ENCODE assay signal across 8 cellular contexts in genomic region chr10:94362360-94363250, GRCh38. TPM values are rescaled to one million over a fixed set of nuclear protein-coding genes. Genes with fewer than 3 reads are reported as not detected.
A peak's percentile ranks its signal among the peaks of the same experiment; 100 is the strongest.
DNase-seq lines count a peak whose midpoint lies in the region; ATAC-seq and TF ChIP-seq lines count a peak whose summit lies in the region.

A gene with protein sequence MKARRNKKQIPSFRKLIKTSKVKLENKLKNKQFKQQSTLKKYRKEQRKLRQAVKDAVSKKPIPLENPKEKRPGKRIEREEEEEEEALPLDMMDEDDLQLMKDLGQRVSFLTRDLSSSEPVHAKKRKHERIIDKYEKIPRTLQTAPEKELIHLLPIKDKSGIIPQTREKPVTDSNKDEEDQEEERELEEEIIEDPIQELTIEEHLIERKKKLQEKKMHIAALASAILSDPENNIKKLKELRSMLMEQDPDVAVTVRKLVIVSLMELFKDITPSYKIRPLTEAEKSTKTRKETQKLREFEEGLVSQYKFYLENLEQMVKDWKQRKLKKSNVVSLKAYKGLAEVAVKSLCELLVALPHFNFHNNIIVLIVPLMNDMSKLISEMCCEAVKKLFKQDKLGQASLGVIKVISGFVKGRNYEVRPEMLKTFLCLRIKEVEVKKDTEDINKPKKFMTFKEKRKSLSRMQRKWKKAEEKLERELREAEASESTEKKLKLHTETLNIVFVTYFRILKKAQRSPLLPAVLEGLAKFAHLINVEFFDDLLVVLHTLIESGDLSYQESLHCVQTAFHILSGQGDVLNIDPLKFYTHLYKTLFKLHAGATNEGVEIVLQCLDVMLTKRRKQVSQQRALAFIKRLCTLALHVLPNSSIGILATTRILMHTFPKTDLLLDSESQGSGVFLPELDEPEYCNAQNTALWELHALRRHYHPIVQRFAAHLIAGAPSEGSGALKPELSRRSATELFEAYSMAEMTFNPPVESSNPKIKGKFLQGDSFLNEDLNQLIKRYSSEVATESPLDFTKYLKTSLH (minus strand): TSS chr10:94362939. CDS start chr10:94362838, 101 bp downstream.

- H3K9ac ChIP-seq in mammary epithelial cell (ENCODE audit: insufficient read depth, low read length) (peak within 1 kb of the TSS; percentile 87), iPS-20b (ENCODE audit: low read depth, low read length) (peak within 1 kb of the TSS; percentile 87)

- peak within 1 kb of the TSS; percentile 90 for H3K4me2 ChIP-seq in mammary epithelial cell (ENCODE audit: insufficient read depth, low read depth, low read length)

- in situ Hi-C loops in mammary epithelial cell (cut with MboI; ENCODE audit: low sequenced_read_pairs in 2 of 2), result no loop called here

- ATAC-seq in GM18867 (IDR thresholded peaks at IDR 0.05; ENCODE audit: unreplicated experiment) (peak; percentile 98), HG03103 (IDR thresholded peaks at IDR 0.05; ENCODE audit: low read depth, unreplicated experiment) (peak; percentile 99)

- H3K27ac ChIP-seq in VCaP (peak within 1 kb of the TSS; percentile 75), mammary epithelial cell (ENCODE audit: insufficient read depth, low read depth, low read length) (peak within 1 kb of the TSS; percentile 63), iPS-20b (ENCODE audit: low read length) (no peak within 1 kb of the TSS), skin epidermis (peak within 1 kb of the TSS; percentile 47 to 92 (median 82))

- intact Hi-C loops in mammary epithelial cell (cut with micrococcal nuclease), result loop anchor here (1.0 to 2.0 kb wide), 3 partner anchors 40 to 184 kb away; partner anchors contain the start of gene TBC1D12

- dilution Hi-C loops in mammary epithelial cell (cut with HindIII; ENCODE audit: low sequenced_read_pairs), result no loop called here

- H3K9me3 ChIP-seq in mammary epithelial cell (replicated peaks; ENCODE audit: insufficient read depth, low read length) (no peaks in the 10 kb centered on the region), iPS-20b (ENCODE audit: insufficient read depth, low read depth, low read length) (no peaks in the 10 kb centered on the region)

- H3K27me3 ChIP-seq in mammary epithelial cell (ENCODE audit: insufficient read depth, low read length) (no peaks in the 10 kb centered on the region), iPS-20b (ENCODE audit: insufficient read depth, low read length) (peaks cover 35% of the 10 kb centered on the region)

- DNase-seq in AG04449 (ENCODE audit: low read depth, low spot score) (peak; percentile 53), NCI-H2196 (lab: John Stamatoyannopoulos, UW; ENCODE audit: unreplicated experiment) (peak; percentile 89), mammary epithelial cell (peak; percentile 93)

- POLR2A ChIA-PET in AG04449 (lab: Yijun Ruan, JAX), result interaction anchor here (1.0 kb wide), 1 partner anchor 40 kb away, joined by 4 read pairs; the partner anchor contains the start of gene TBC1D12

- peaks cover 47% of the 10 kb centered on the region for H3K79me2 ChIP-seq in mammary epithelial cell (ENCODE audit: insufficient read depth, low read length)

- peaks cover 16% of the 10 kb centered on the region for H3K4me1 ChIP-seq in mammary epithelial cell (ENCODE audit: insufficient read depth, low read length)
- peaks cover 9% of the 10 kb centered on the region; the same call in 1 of the 2 replicates for H3K4me1 ChIP-seq in iPS-20b (ENCODE audit: insufficient read depth, low read length)

- under 1% methylated on average over 28 of the region's 55 CpGs for WGBS in mammary epithelial cell (ENCODE audit: low coverage, missing lambda C conversion rate)

- H3K36me3 ChIP-seq in mammary epithelial cell (ENCODE audit: insufficient read depth, low read length), result peaks cover under 1% of the 10 kb centered on the region
- peaks cover 30% of the 10 kb centered on the region for H3K36me3 ChIP-seq in iPS-20b (ENCODE audit: insufficient read depth, low read depth, low read length)

- TF ChIP-seq CTCF in AG04449 (IDR thresholded peaks at IDR 0.05; ENCODE audit: insufficient read depth, low read length, missing control alignments), result peak; percentile 95
- peak; percentile 93 for TF ChIP-seq CTCF in VCaP (conservative IDR thresholded peaks at IDR 0.05)
- peak; percentile 62 to 97 for TF ChIP-seq CTCF in mammary epithelial cell (conservative IDR thresholded peaks at IDR 0.05 in 1 of 2, IDR thresholded peaks at IDR 0.05 in 1 of 2; ENCODE audit: extremely low read depth in 1 of 2, insufficient read depth in 1 of 2, low read depth in 1 of 2, low read length in 2 of 2)

- H4K20me1 ChIP-seq in mammary epithelial cell (ENCODE audit: insufficient read depth, low read length), result no peaks in the 10 kb centered on the region

- H2AFZ ChIP-seq in mammary epithelial cell (ENCODE audit: low read depth, low read length), result peak within 1 kb of the TSS; percentile 85

- H3K4me3 ChIP-seq in AG04449 (ENCODE audit: low read depth, low read length) (peak within 1 kb of the TSS; percentile 66), mammary epithelial cell (replicated peaks in 1 of 3; ENCODE audit: insufficient read depth in 1 of 3, low read depth in 2 of 3, low read length in 3 of 3) (peak within 1 kb of the TSS; percentile 51 to 88 (median 67)), iPS-20b (ENCODE audit: low read length) (peak within 1 kb of the TSS; percentile 93), skin epidermis (peak within 1 kb of the TSS; percentile 49 to 90 (median 75))

- CTCF ChIA-PET in AG04449 (lab: Yijun Ruan, JAX) (interaction anchor here (0.6 to 4.3 kb wide), 27 partner anchors 8 to 455 kb away, joined by 3 to 41 read pairs (median 4); partner anchors contain the start of gene TBC1D12), mammary epithelial cell (lab: Charles Lee; ENCODE audit: low non-redundant PET) (interaction anchor here (0.6 kb wide), 1 partner anchor 20 kb away, joined by 3 read pairs; no protein-coding TSS in a partner anchor)

- BruUV-seq in mammary epithelial cell (replicated peaks; lab: Mats Ljungman, UMichigan), result TSS peak; percentile 68

RNA-seq across cellular contexts. Expression of the gene that starts here (rescaled TPM):
- 10 to 100 TPM; 19.0 to 33.7 TPM for total RNA-seq in mammary epithelial cell
- 10.2 TPM for polyA plus RNA-seq in mammary epithelial cell
- 16.6 TPM for polyA minus RNA-seq in mammary epithelial cell
